Comparison of ENCODE assay signal across 27 cellular contexts in the genomic region with DNA sequence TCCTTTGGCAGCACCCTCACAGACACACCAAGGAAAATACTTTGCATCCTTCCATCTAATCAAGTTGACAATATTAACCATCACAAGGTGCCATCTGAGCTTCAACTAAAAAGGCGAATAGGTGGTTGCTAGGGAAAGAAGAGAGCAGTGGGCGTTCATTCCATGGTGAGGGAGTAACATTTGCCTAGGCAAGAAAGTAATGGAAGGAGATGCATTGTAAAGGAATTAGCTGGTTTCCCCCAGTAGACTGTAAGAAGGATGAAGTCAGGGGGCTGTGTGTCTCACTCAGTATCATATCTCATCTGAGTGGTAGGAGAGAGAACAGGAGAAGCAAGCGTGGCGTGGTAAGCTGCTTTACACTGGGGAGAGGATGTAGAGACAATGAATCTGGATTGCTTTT.
"Had no signal": no experiment of that assay in that cellular context is flagged by ENCODE, and none has a peak within 500 bp of the region (broad histone marks: within the 10 kb centered on the region; RNA-seq: fewer than 3 reads in every experiment).

No MANE protein-coding gene starts in this region.

- H3K4me3 Mint-ChIP-seq: activated CD4-positive, alpha-beta T cell treated with anti-CD3 and anti-CD28 coated beads, Interleukin-2, amount 10 ng/mL, durations not matched to agents 7 days and 5 days; activated CD8-positive, alpha-beta T cell treated with anti-CD3 and anti-CD28 coated beads for 36 hours; activated naive CD8-positive, alpha-beta T cell; activated T-cell treated with anti-CD3 and anti-CD28 coated beads, Interleukin-2, amount 50 U/mL, for 4 hours; activated T-helper 17 cell treated with anti-CD3 and anti-CD28 coated beads, Interleukin-2, amount 50 U/mL, for 72 hours; dendritic cell treated with granulocyte-macrophage colony-stimulating factor and Interleukin-4, amounts not matched to agents 40 ng/mL and 50 ng/mL, for 4 days; effector memory CD8-positive, alpha-beta T cell; WTC11 had no signal

- DNase-seq: activated CD4-positive, alpha-beta T cell treated with anti-CD3 and anti-CD28 coated beads for 1 hour; activated CD4-positive, alpha-beta T cell treated with anti-CD3 and anti-CD28 coated beads for 4 hours; activated CD4-positive, alpha-beta T cell treated with anti-CD3 and anti-CD28 coated beads, Interleukin-2, amount 10 ng/mL, durations not matched to agents 7 days and 5 days; activated CD4-positive, alpha-beta T cell treated with anti-CD3 and anti-CD28 coated beads, Interleukin-2, amount 50 U/mL, for 4 hours; activated CD8-positive, alpha-beta memory T cell treated with anti-CD3 and anti-CD28 coated beads for 24 hours; activated CD8-positive, alpha-beta T cell treated with anti-CD3 and anti-CD28 coated beads for 36 hours; activated effector memory CD4-positive, alpha-beta T cell treated with Interleukin-2 at 50 U/mL for 16 hours; activated gamma-delta T cell treated with Interleukin-2 at 50 U/mL for 16 hours; activated naive CD4-positive, alpha-beta T cell treated with anti-CD3 and anti-CD28 coated beads, Interleukin-2, amount 50 U/mL, for 16 hours; activated naive CD4-positive, alpha-beta T cell treated with Interleukin-2 at 50 U/mL for 16 hours; activated T-cell treated with anti-CD3 and anti-CD28 coated beads, Interleukin-2, amount 50 U/mL, for 4 hours; amniotic stem cell; central memory CD4-positive, alpha-beta T cell; cerebellar nuclear complex; effector CD4-positive, alpha-beta T cell; effector memory CD8-positive, alpha-beta T cell; erythroblast; foreskin keratinocyte; gastrocnemius medialis; T-helper 2 cell had no signal

- H3K27me3 Mint-ChIP-seq: activated CD8-positive, alpha-beta T cell treated with anti-CD3 and anti-CD28 coated beads for 36 hours; activated naive CD8-positive, alpha-beta T cell; dendritic cell treated with granulocyte-macrophage colony-stimulating factor and Interleukin-4, amounts not matched to agents 40 ng/mL and 50 ng/mL, for 4 days had no signal

- H3K36me3 Mint-ChIP-seq: activated naive CD8-positive, alpha-beta T cell; WTC11 had no signal

- H3K27ac ChIP-seq: coronary artery, esophagus muscularis mucosa, gastrocnemius medialis had no signal

- H3K27me3 ChIP-seq: esophagus muscularis mucosa, foreskin keratinocyte, gastrocnemius medialis had no signal

- H3K9me3 ChIP-seq: esophagus muscularis mucosa, gastrocnemius medialis had no signal

- H3K9me3 Mint-ChIP-seq: activated CD4-positive, alpha-beta T cell treated with anti-CD3 and anti-CD28 coated beads, Interleukin-2, amount 10 ng/mL, durations not matched to agents 7 days and 5 days; activated CD8-positive, alpha-beta T cell treated with anti-CD3 and anti-CD28 coated beads for 36 hours; activated T-cell treated with anti-CD3 and anti-CD28 coated beads, Interleukin-2, amount 50 U/mL, for 4 hours; activated T-helper 17 cell treated with anti-CD3 and anti-CD28 coated beads, Interleukin-2, amount 50 U/mL, for 72 hours; dendritic cell treated with granulocyte-macrophage colony-stimulating factor and Interleukin-4, amounts not matched to agents 40 ng/mL and 50 ng/mL, for 4 days; WTC11 had no signal

- H3K36me3 ChIP-seq: esophagus muscularis mucosa, gastrocnemius medialis had no signal

- H3K4me3 ChIP-seq: coronary artery, esophagus muscularis mucosa, gastrocnemius medialis had no signal

- H3K4me1 Mint-ChIP-seq: activated CD4-positive, alpha-beta T cell treated with anti-CD3 and anti-CD28 coated beads, Interleukin-2, amount 10 ng/mL, durations not matched to agents 7 days and 5 days; activated T-helper 17 cell treated with anti-CD3 and anti-CD28 coated beads, Interleukin-2, amount 50 U/mL, for 72 hours had no signal

- H3K27ac Mint-ChIP-seq: activated CD4-positive, alpha-beta T cell treated with anti-CD3 and anti-CD28 coated beads, Interleukin-2, amount 10 ng/mL, durations not matched to agents 7 days and 5 days; activated CD8-positive, alpha-beta T cell treated with anti-CD3 and anti-CD28 coated beads for 36 hours; activated naive CD8-positive, alpha-beta T cell; activated T-helper 17 cell treated with anti-CD3 and anti-CD28 coated beads, Interleukin-2, amount 50 U/mL, for 72 hours; dendritic cell treated with granulocyte-macrophage colony-stimulating factor and Interleukin-4, amounts not matched to agents 40 ng/mL and 50 ng/mL, for 4 days; effector memory CD8-positive, alpha-beta T cell; WTC11 had no signal

- ATAC-seq: activated CD8-positive, alpha-beta T cell treated with anti-CD3 and anti-CD28 coated beads for 36 hours; activated T-cell treated with anti-CD3 and anti-CD28 coated beads, Interleukin-2, amount 50 U/mL, for 4 hours; activated T-helper 17 cell treated with anti-CD3 and anti-CD28 coated beads, Interleukin-2, amount 50 U/mL, for 72 hours; effector memory CD8-positive, alpha-beta T cell; gastrocnemius medialis; WTC11 had no signal

- FAIRE-seq: astrocyte had no signal
